In genomic region chr6:157991067-157991432, GRCh38 we compare ENCODE assay signal across 15 cellular contexts. TPM values are rescaled to one million over a fixed set of nuclear protein-coding genes. Genes with fewer than 3 reads are reported as not detected.
DNase-seq lines count a peak whose midpoint lies in the region; ATAC-seq and TF ChIP-seq lines count a peak whose summit lies in the region.
"Had no signal": no experiment of that assay in that cellular context is flagged by ENCODE, and none has a peak within 500 bp of the region (broad histone marks: within the 10 kb centered on the region; RNA-seq: fewer than 3 reads in every experiment).

No MANE protein-coding gene starts in this region.

- peak overlapping the region; percentile 55 for H3K27ac ChIP-seq in CD4-positive, alpha-beta T cell (ENCODE audit: low read depth, low read length)
- H3K27ac ChIP-seq in KOPT-K1 (ENCODE audit: low read depth, low read length, poor library complexity, severe bottlenecking) (peak overlapping the region; percentile 61), caudate nucleus (ENCODE audit: low read depth, low read length) (peak overlapping the region; percentile 36)
- H3K27ac ChIP-seq: KMS-11, parathyroid adenoma had no signal

- ATAC-seq in CD4-positive, alpha-beta T cell (ENCODE audit: poor library complexity) = peak; percentile 7
- ATAC-seq in sciatic nerve (no peak), HG02852 (IDR thresholded peaks at IDR 0.05; ENCODE audit: unreplicated experiment) (no peak)

- no peaks in the 10 kb centered on the region for H3K9me3 Mint-ChIP-seq in CD4-positive, alpha-beta T cell
- H3K9me3 Mint-ChIP-seq: immature natural killer cell, mesothelial cell of epicardium had no signal

- H3K4me3 Mint-ChIP-seq in CD4-positive, alpha-beta T cell = peak overlapping the region; percentile 11
- H3K4me3 Mint-ChIP-seq: mesothelial cell of epicardium had no signal

- TF ChIP-seq CTCF in CD4-positive, alpha-beta T cell (IDR thresholded peaks at IDR 0.05) = no peak

- no peak for DNase-seq in CD4-positive, alpha-beta T cell
- DNase-seq in caudate nucleus (lab: John Stamatoyannopoulos, UW) = no peak
- DNase-seq in sciatic nerve (ENCODE audit: low spot score) = peak; percentile 42
- no peak for DNase-seq in HK-2 (ENCODE audit: unreplicated experiment)
- no peak for DNase-seq in NCI-H146 (lab: John Stamatoyannopoulos, UW)
- DNase-seq: activated CD4-positive, alpha-beta T cell treated with anti-CD3 and anti-CD28 coated beads, Interleukin-2, amount 50 U/mL, for 4 hours; activated gamma-delta T cell; foreskin melanocyte; immature natural killer cell; NCI-H1436 treated with DMSO at 0.1 percent for 48 hours had no signal

- POLR2A ChIA-PET in CD4-positive, alpha-beta T cell (lab: Charles Lee) = interaction anchor here (0.9 to 1.9 kb wide), 5 partner anchors 8 to 35 kb away, joined by 3 to 18 read pairs (median 3); partner anchors contain the start of gene SYNJ2

- no peaks in the 10 kb centered on the region for H3K27me3 Mint-ChIP-seq in CD4-positive, alpha-beta T cell

- H3K36me3 Mint-ChIP-seq in CD4-positive, alpha-beta T cell (ENCODE audit: low read depth) = no peaks in the 10 kb centered on the region
- H3K36me3 Mint-ChIP-seq: immature natural killer cell had no signal

- H3K27me3 ChIP-seq in CD4-positive, alpha-beta T cell (ENCODE audit: control insufficient read depth, insufficient read depth, low read length) = no peaks in the 10 kb centered on the region

- no peaks in the 10 kb centered on the region for H3K36me3 ChIP-seq in KOPT-K1 (ENCODE audit: insufficient read depth, low read length)

- H3K27ac Mint-ChIP-seq in CD4-positive, alpha-beta T cell = peak overlapping the region; percentile 87

- H3K9me3 ChIP-seq in CD4-positive, alpha-beta T cell (ENCODE audit: control insufficient read depth, low read length) = no peaks in the 10 kb centered on the region
- no peaks in the 10 kb centered on the region for H3K9me3 ChIP-seq in KOPT-K1 (ENCODE audit: insufficient read depth, low read length, poor library complexity, severe bottlenecking)

- CTCF ChIA-PET in CD4-positive, alpha-beta T cell (lab: Charles Lee) = no interaction called here

- H3K4me1 Mint-ChIP-seq in CD4-positive, alpha-beta T cell (ENCODE audit: low read depth) = peaks cover 85% of the 10 kb centered on the region

- intact Hi-C loops in CD4-positive, alpha-beta T cell (cut with DNase I, micrococcal nuclease) = no loop called here
- intact Hi-C loops in sciatic nerve (cut with DNase I) = no loop called here

RNA-seq across cellular contexts. Expression of gene SYNJ2, which starts 9.4 kb away (rescaled TPM):
- total RNA-seq in CD4-positive, alpha-beta T cell = 10 to 100 TPM; 34.6 to 38.0 TPM
- 22.5 TPM for total RNA-seq in sciatic nerve
